In genomic region chr11:3139086-3139440, GRCh38 we compare ENCODE assay signal across 20 cellular contexts. TPM values are rescaled to one million over a fixed set of nuclear protein-coding genes. Genes with fewer than 3 reads are reported as not detected.
DNase-seq lines count a peak whose midpoint lies in the region; ATAC-seq and TF ChIP-seq lines count a peak whose summit lies in the region.
"Had no signal": no experiment of that assay in that cellular context is flagged by ENCODE, and none has a peak within 500 bp of the region (broad histone marks: within the 10 kb centered on the region; RNA-seq: fewer than 3 reads in every experiment).

No MANE protein-coding gene starts in this region.

- no peaks in the 10 kb centered on the region for H3K36me3 Mint-ChIP-seq in natural killer cell
- H3K36me3 Mint-ChIP-seq in natural killer cell treated with Interleukin-12 subunit alpha and Interleukin-12 subunit beta and Interleukin-15 and Interleukin-18, amount 100 ng/mL, for 72 hours, result no peaks in the 10 kb centered on the region

- H3K27ac Mint-ChIP-seq in natural killer cell, result peak overlapping the region; percentile 90 to 93
- peak overlapping the region in 1 of 2 donors; percentile 83 for H3K27ac Mint-ChIP-seq in natural killer cell treated with Interleukin-12 subunit alpha and Interleukin-12 subunit beta and Interleukin-15 and Interleukin-18, amount 100 ng/mL, for 72 hours
- H3K27ac Mint-ChIP-seq: B cell; CD4-positive, alpha-beta T cell; GM23338 had no signal

- peaks cover 69 to 98% of the 10 kb centered on the region in 2 donors for H3K4me1 Mint-ChIP-seq in natural killer cell
- peaks cover 40 to 54% of the 10 kb centered on the region in 2 donors for H3K4me1 Mint-ChIP-seq in natural killer cell treated with Interleukin-12 subunit alpha and Interleukin-12 subunit beta and Interleukin-15 and Interleukin-18, amount 100 ng/mL, for 72 hours (ENCODE audit: low read depth in 2 of 2)
- H3K4me1 Mint-ChIP-seq: B cell had no signal

- 4 to 12% methylated on average over 6 to 8 of the region's 8 CpGs for WGBS in aorta, 2 donors

- no peaks in the 10 kb centered on the region for H3K9me3 Mint-ChIP-seq in natural killer cell
- H3K9me3 Mint-ChIP-seq in natural killer cell treated with Interleukin-12 subunit alpha and Interleukin-12 subunit beta and Interleukin-15 and Interleukin-18, amount 100 ng/mL, for 72 hours, result no peaks in the 10 kb centered on the region
- H3K9me3 Mint-ChIP-seq: CD4-positive, alpha-beta T cell; GM23338 had no signal

- H3K4me3 ChIP-seq in osteoblast (ENCODE audit: insufficient read depth, low read length) (no peak overlapping the region), aorta (ENCODE audit: low read length in 2 of 2) (no peak overlapping the region)
- H3K4me3 ChIP-seq: GM12878, GM23338, PC-9 had no signal

- no peaks in the 10 kb centered on the region for H3K4me1 ChIP-seq in osteoblast (ENCODE audit: insufficient read depth, low read length)
- H3K4me1 ChIP-seq in aorta (ENCODE audit: control insufficient read depth in 1 of 2, insufficient read depth in 2 of 2, low read length in 2 of 2), result no peaks in the 10 kb centered on the region
- H3K4me1 ChIP-seq: Caco-2 had no signal

- H2AFZ ChIP-seq in osteoblast (ENCODE audit: low read length), result no peak overlapping the region
- H2AFZ ChIP-seq: GM23338, PC-9 had no signal

- H3K79me2 ChIP-seq in osteoblast (ENCODE audit: insufficient read depth, low read length), result peaks cover 56% of the 10 kb centered on the region

- peak overlapping the region; percentile 21 for H3K4me3 Mint-ChIP-seq in natural killer cell
- no peak overlapping the region for H3K4me3 Mint-ChIP-seq in natural killer cell treated with Interleukin-12 subunit alpha and Interleukin-12 subunit beta and Interleukin-15 and Interleukin-18, amount 100 ng/mL, for 72 hours
- H3K4me3 Mint-ChIP-seq: B cell; CD4-positive, alpha-beta T cell; GM23338 had no signal

- H4K20me1 ChIP-seq in osteoblast (ENCODE audit: insufficient read depth, low read length), result peaks cover 79% of the 10 kb centered on the region

- TF ChIP-seq CTCF in natural killer cell (IDR thresholded peaks at IDR 0.05), result no peak
- no peak for TF ChIP-seq CTCF in osteoblast (IDR thresholded peaks at IDR 0.05; ENCODE audit: extremely low read depth, low read depth, low read length)

- no peak for DNase-seq in natural killer cell
- no peak for DNase-seq in natural killer cell treated with Interleukin-12 subunit alpha and Interleukin-12 subunit beta and Interleukin-15 and Interleukin-18, amount 100 ng/mL, for 72 hours (ENCODE audit: low spot score)
- DNase-seq in left ventricle myocardium superior, result peak; percentile 48
- DNase-seq in osteoblast (ENCODE audit: insufficient read length, low spot score, missing footprints), result peak; percentile 3
- peak; percentile 41 to 62 for DNase-seq in aorta
- DNase-seq in stimulated activated CD4-positive, alpha-beta T cell treated with anti-CD3 and anti-CD28 coated beads, Interleukin-4, amount 100 ng/mL, for 24 hours, result no peak
- no peak for DNase-seq in pons (ENCODE audit: low spot score)
- DNase-seq in hepatic stellate cell (ENCODE audit: low spot score), result no peak
- DNase-seq: Caco-2; CD4-positive, alpha-beta T cell; DMS153; GF-D8; KG1; NCI-H187 treated with DMSO at 0.1 percent for 48 hours; NCI-H226; NCI-H524 treated with DMSO at 0.1 percent for 48 hours; PC-9 had no signal

- H3K27me3 Mint-ChIP-seq in natural killer cell (ENCODE audit: low read depth in 2 of 2), result no peaks in the 10 kb centered on the region
- H3K27me3 Mint-ChIP-seq in natural killer cell treated with Interleukin-12 subunit alpha and Interleukin-12 subunit beta and Interleukin-15 and Interleukin-18, amount 100 ng/mL, for 72 hours, result no peaks in the 10 kb centered on the region
- H3K27me3 Mint-ChIP-seq: B cell; CD4-positive, alpha-beta T cell had no signal

- intact Hi-C loops in natural killer cell (cut with micrococcal nuclease), result no loop called here
- intact Hi-C loops in left ventricle myocardium superior (cut with micrococcal nuclease), result no loop called here
- intact Hi-C loops in aorta (cut with DNase I), result no loop called here

- H3K36me3 ChIP-seq in osteoblast (ENCODE audit: insufficient read depth, low read length) (no peaks in the 10 kb centered on the region), aorta (ENCODE audit: control insufficient read depth in 1 of 2, insufficient read depth in 2 of 2, low read length in 1 of 2) (no peaks in the 10 kb centered on the region)

- H3K9me3 ChIP-seq in osteoblast (ENCODE audit: low read depth, low read length), result no peaks in the 10 kb centered on the region
- H3K9me3 ChIP-seq in aorta (ENCODE audit: control insufficient read depth, low read length), result no peaks in the 10 kb centered on the region
- H3K9me3 ChIP-seq: Caco-2 had no signal

- ATAC-seq in natural killer cell, result no peak
- ATAC-seq in natural killer cell treated with Interleukin-12 subunit alpha and Interleukin-12 subunit beta and Interleukin-15 and Interleukin-18, amount 100 ng/mL, for 72 hours, result no peak
- ATAC-seq in left ventricle myocardium superior, result no peak
- ATAC-seq in aorta (ENCODE audit: low FRiP score), result no peak
- ATAC-seq: GM12878 had no signal

- no peak overlapping the region for H3K4me2 ChIP-seq in osteoblast (ENCODE audit: insufficient read depth, low read length)
- H3K4me2 ChIP-seq: GM23338, PC-9 had no signal

- H3K27ac ChIP-seq in osteoblast (ENCODE audit: low read depth, low read length) (no peak overlapping the region), aorta (ENCODE audit: low read depth in 1 of 2, low read length in 2 of 2) (no peak overlapping the region)
- H3K27ac ChIP-seq: PC-9 had no signal

- H3K27me3 ChIP-seq in osteoblast (ENCODE audit: insufficient read depth, low read length) (no peaks in the 10 kb centered on the region), aorta (ENCODE audit: control insufficient read depth in 1 of 2, insufficient read depth in 2 of 2, low read length in 1 of 2) (no peaks in the 10 kb centered on the region)

RNA-seq across cellular contexts. Expression of gene OSBPL5, which starts 26.0 kb away (rescaled TPM):
- total RNA-seq in natural killer cell (100 to 1,000 TPM; 375 to 522 (median 377) TPM), left ventricle myocardium superior (15.9 TPM), osteoblast (46.0 and 49.9 TPM in 2 replicates), aorta (10 to 100 TPM; 64.1 to 69.1 TPM)
- total RNA-seq in natural killer cell treated with Interleukin-12 subunit alpha and Interleukin-12 subunit beta and Interleukin-15 and Interleukin-18, amount 100 ng/mL, for 72 hours, result 10 to 100 TPM; 58.3 to 74.6 TPM
- 10 to 100 TPM; 11.9 to 48.4 TPM for polyA plus RNA-seq in aorta
- total RNA-seq: GM12878 had no signal
- polyA plus RNA-seq: GM12878 had no signal

Comparison
In these comparisons a context has a peak if more than half of its experiments do, and no peak if none do; other contexts are left out.
1. DNase-seq: peak in left ventricle myocardium superior (single experiment), osteoblast (single experiment) and aorta (2 of 2); none in natural killer cell (single experiment), natural killer cell treated with Interleukin-12 subunit alpha and Interleukin-12 subunit beta and Interleukin-15 and Interleukin-18, amount 100 ng/mL, for 72 hours (single experiment), stimulated activated CD4-positive, alpha-beta T cell treated with anti-CD3 and anti-CD28 coated beads, Interleukin-4, amount 100 ng/mL, for 24 hours (single experiment), pons (single experiment) and hepatic stellate cell (single experiment).